In the genomic region with DNA sequence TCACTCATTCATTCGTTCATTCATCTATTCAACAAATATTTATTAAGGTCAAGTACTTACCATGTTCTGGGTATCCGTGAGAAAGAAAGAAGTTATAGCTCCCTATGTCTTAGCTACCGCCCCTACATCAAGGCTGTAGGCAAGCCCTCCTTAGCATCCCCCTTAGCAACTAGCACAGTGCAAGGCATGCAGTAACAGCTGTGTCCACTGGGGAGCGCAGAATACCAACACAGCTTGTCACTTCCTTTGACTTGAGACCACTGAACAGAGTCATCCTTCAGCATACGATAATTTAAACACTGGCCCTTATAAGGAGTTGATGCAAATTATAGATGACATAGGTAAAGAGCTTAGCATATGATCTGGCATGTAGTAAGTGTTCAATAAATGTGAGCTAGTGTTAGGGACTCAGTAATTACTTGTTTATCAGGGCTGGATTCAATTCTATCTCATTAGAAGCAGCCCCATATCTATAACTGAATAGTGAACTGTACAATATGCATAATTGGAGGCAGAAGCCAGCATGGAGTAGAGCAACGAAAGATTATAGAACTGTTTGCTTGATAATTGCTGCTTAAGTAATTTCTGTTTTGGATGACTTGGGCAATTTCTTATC, we compare ENCODE assay signal across 8 cellular contexts. TPM values are rescaled to one million over a fixed set of nuclear protein-coding genes. Genes with fewer than 3 reads are reported as not detected.
A peak's percentile ranks its signal among the peaks of the same experiment; 100 is the strongest.
DNase-seq lines count a peak whose midpoint lies in the region; ATAC-seq, FAIRE-seq and TF ChIP-seq lines count a peak whose summit lies in the region.

No MANE protein-coding gene starts in this region.

- ATAC-seq in SK-N-SH treated with all-trans-retinoic acid at 6 μM for 48 hours (peak; percentile 97), HG02840 (IDR thresholded peaks at IDR 0.05; ENCODE audit: low FRiP score, unreplicated experiment) (no peak)

- H3K27me3 ChIP-seq in ascending aorta: no peaks in the 10 kb centered on the region

- H3K36me3 ChIP-seq in ascending aorta: no peaks in the 10 kb centered on the region

- H3K27ac ChIP-seq in ascending aorta: no peak overlapping the region

- no peaks in the 10 kb centered on the region for H3K4me1 ChIP-seq in ascending aorta

- H3K9me3 ChIP-seq in ascending aorta: no peaks in the 10 kb centered on the region

- peak; percentile 26 for DNase-seq in CMK (ENCODE audit: low read depth)
- peak; percentile 30 for DNase-seq in GM19239 (ENCODE audit: insufficient read length, low spot score)
- DNase-seq in HK-2 (ENCODE audit: unreplicated experiment): peak; percentile 30
- DNase-seq in ascending aorta (ENCODE audit: low spot score in 2 of 2): no peak
- DNase-seq in iPS DF 4.7 (ENCODE audit: extremely low read depth, low spot score): peak; percentile 16
- DNase-seq in stimulated activated CD4-positive, alpha-beta T cell treated with anti-CD3 and anti-CD28 coated beads, Interleukin-15, amount 100 ng/mL, for 48 hours (ENCODE audit: low read depth in 2 of 2): peak; percentile 4 to 35

- intact Hi-C loops in ascending aorta (cut with DNase I): loop anchor here (1.0 to 2.0 kb wide), 2 partner anchors 99 to 148 kb away; no protein-coding TSS in a partner anchor

- peak; percentile 92 for FAIRE-seq in GM19239 (lab: Jason Lieb, UNC)

- peak; percentile 39 to 74 (median 57) for TF ChIP-seq CTCF in ascending aorta (IDR thresholded peaks at IDR 0.05)

- H3K4me3 ChIP-seq in ascending aorta: no peak overlapping the region

TF ChIP-seq in SK-N-SH treated with all-trans-retinoic acid at 6 μM for 48 hours, 23 proteins besides CTCF, POLR2A, EP300 and RAD21:
- TF ChIP-seq TOX (CRISPR knock-in tag; IDR thresholded peaks at IDR 0.05; ENCODE audit: borderline replicate concordance): no peak
- no peak for TF ChIP-seq ISL1 (CRISPR knock-in tag; IDR thresholded peaks at IDR 0.05)
- TF ChIP-seq CSDC2 (CRISPR knock-in tag; IDR thresholded peaks at IDR 0.05): no peak
- TF ChIP-seq OSR1 (CRISPR knock-in tag; IDR thresholded peaks at IDR 0.05): no peak
- no peak for TF ChIP-seq ZNF70 (CRISPR knock-in tag; IDR thresholded peaks at IDR 0.05)
- no peak for TF ChIP-seq PATZ1 (CRISPR knock-in tag; IDR thresholded peaks at IDR 0.05; ENCODE audit: borderline replicate concordance)
- no peak for TF ChIP-seq TCF4 (CRISPR knock-in tag; IDR thresholded peaks at IDR 0.05; ENCODE audit: borderline replicate concordance)
- TF ChIP-seq ZFP30 (CRISPR knock-in tag; IDR thresholded peaks at IDR 0.05): no peak
- no peak for TF ChIP-seq POU6F1 (CRISPR knock-in tag; IDR thresholded peaks at IDR 0.05; ENCODE audit: borderline replicate concordance, low read depth)
- no peak for TF ChIP-seq ZC3H10 (CRISPR knock-in tag; IDR thresholded peaks at IDR 0.05)
- no peak for TF ChIP-seq CSRNP3 (CRISPR knock-in tag; IDR thresholded peaks at IDR 0.05)
- TF ChIP-seq RARB (CRISPR knock-in tag; IDR thresholded peaks at IDR 0.05): no peak

RNA-seq across cellular contexts. Expression of gene KIAA1210, which starts 8.7 kb away (rescaled TPM):
- total RNA-seq in ascending aorta: under 0.01 TPM

RNA-seq across cellular contexts. Expression of gene CT47C1, which starts 46.1 kb away (rescaled TPM):
- not detected for total RNA-seq in ascending aorta

Comparison
In these comparisons a context has a peak if more than half of its experiments do, and no peak if none do; other contexts are left out.
1. DNase-seq: peak in CMK (single experiment), GM19239 (single experiment), HK-2 (single experiment), iPS DF 4.7 (single experiment) and stimulated activated CD4-positive, alpha-beta T cell treated with anti-CD3 and anti-CD28 coated beads, Interleukin-15, amount 100 ng/mL, for 48 hours (2 of 2); none in ascending aorta (0 of 2).